11 cellular contexts compared by ENCODE assay signal in genomic region chr12:27970981-27971489, GRCh38. TPM values are rescaled to one million over a fixed set of nuclear protein-coding genes. Genes with fewer than 3 reads are reported as not detected.
DNase-seq lines count a peak whose midpoint lies in the region; ATAC-seq and TF ChIP-seq lines count a peak whose summit lies in the region.
"Had no signal": no experiment of that assay in that cellular context is flagged by ENCODE, and none has a peak within 500 bp of the region (broad histone marks: within the 10 kb centered on the region; RNA-seq: fewer than 3 reads in every experiment).

No MANE protein-coding gene starts in this region.

- peak overlapping the region; percentile 39 for H3K4me3 ChIP-seq in colonic mucosa
- H3K4me3 ChIP-seq in right lobe of liver: no peak overlapping the region
- peak overlapping the region; percentile 83 for H3K4me3 ChIP-seq in thoracic aorta

- H3K27me3 Mint-ChIP-seq in activated CD4-positive, alpha-beta T cell treated with anti-CD3 and anti-CD28 coated beads for 36 hours: peaks cover 78% of the 10 kb centered on the region

- H3K4me3 Mint-ChIP-seq in activated CD4-positive, alpha-beta T cell treated with anti-CD3 and anti-CD28 coated beads for 36 hours: peak overlapping the region; percentile 54

- no peak for TF ChIP-seq POLR2A in right lobe of liver (IDR thresholded peaks at IDR 0.05)

- CTCF ChIA-PET in activated CD4-positive, alpha-beta T cell treated with anti-CD3 and anti-CD28 coated beads for 36 hours (lab: Charles Lee): interaction anchor here (1.0 to 1.1 kb wide), 2 partner anchors 13 to 149 kb away, joined by 3 to 5 read pairs; no protein-coding TSS in a partner anchor

- no peak overlapping the region for H3K9ac ChIP-seq in colonic mucosa (ENCODE audit: low read depth in 2 of 2, low read length in 2 of 2)

- ATAC-seq in activated CD4-positive, alpha-beta T cell treated with anti-CD3 and anti-CD28 coated beads for 36 hours: no peak
- ATAC-seq in right lobe of liver (peak in 3 of 4 donors; percentile 14 to 45 (median 38)), thoracic aorta (ENCODE audit: insufficient number of reproducible peaks, low FRiP score, low read depth) (no peak), GM19455 (IDR thresholded peaks at IDR 0.05; ENCODE audit: unreplicated experiment) (no peak), HG03135 (IDR thresholded peaks at IDR 0.05; ENCODE audit: unreplicated experiment) (no peak)

- H3K27me3 ChIP-seq in colonic mucosa (peaks cover 66% of the 10 kb centered on the region), right lobe of liver (peaks cover 0 to 45% of the 10 kb centered on the region in 2 donors), thoracic aorta (replicated peaks; ENCODE audit: insufficient read depth) (no peaks in the 10 kb centered on the region)

- no peak for DNase-seq in activated CD4-positive, alpha-beta T cell treated with anti-CD3 and anti-CD28 coated beads for 36 hours
- DNase-seq in activated CD4-positive, alpha-beta T cell treated with anti-CD3 and anti-CD28 coated beads, Interleukin-2, amount 50 U/mL, for 1 hour: no peak
- DNase-seq in colonic mucosa (no peak), right lobe of liver (no peak), thoracic aorta (ENCODE audit: low spot score) (no peak), activated gamma-delta T cell (lab: John Stamatoyannopoulos, UW) (no peak)
- DNase-seq: NCI-H1417 treated with DMSO at 0.1 percent for 48 hours had no signal

- WGBS in right lobe of liver (ENCODE audit: insufficient coverage, low coverage, low lambda C conversion rate, missing lambda C conversion rate): 10% methylated on average over 14 of the region's 18 CpGs

- intact Hi-C loops in activated CD4-positive, alpha-beta T cell treated with anti-CD3 and anti-CD28 coated beads for 36 hours (cut with DNase I, micrococcal nuclease): loop anchor here (10.0 kb wide), 2 partner anchors 214 to 904 kb away; no protein-coding TSS in a partner anchor
- intact Hi-C loops in colonic mucosa (cut with DNase I): no loop called here
- intact Hi-C loops in right lobe of liver (cut with DNase I): no loop called here

- H3K9me3 ChIP-seq in colonic mucosa (no peaks in the 10 kb centered on the region), right lobe of liver (no peaks in the 10 kb centered on the region), thoracic aorta (no peaks in the 10 kb centered on the region)
- H3K9me3 ChIP-seq: BE2C had no signal

- H3K27ac Mint-ChIP-seq in activated CD4-positive, alpha-beta T cell treated with anti-CD3 and anti-CD28 coated beads for 36 hours: no peak overlapping the region

- H3K4me1 ChIP-seq in colonic mucosa (peaks cover 8% of the 10 kb centered on the region), right lobe of liver (peaks cover 0 to 40% (median 8%) of the 10 kb centered on the region in 4 donors), thoracic aorta (ENCODE audit: control insufficient read depth in 1 of 2, low read depth in 2 of 2) (peaks cover 12 to 48% of the 10 kb centered on the region in 2 donors)
- H3K4me1 ChIP-seq: BE2C had no signal

- H3K4me1 Mint-ChIP-seq in activated CD4-positive, alpha-beta T cell treated with anti-CD3 and anti-CD28 coated beads for 36 hours: peaks cover 32% of the 10 kb centered on the region

- H3K36me3 Mint-ChIP-seq in activated CD4-positive, alpha-beta T cell treated with anti-CD3 and anti-CD28 coated beads for 36 hours (ENCODE audit: low read depth): no peaks in the 10 kb centered on the region

- POLR2A ChIA-PET in activated CD4-positive, alpha-beta T cell treated with anti-CD3 and anti-CD28 coated beads for 36 hours (lab: Charles Lee): no interaction called here

- H3K27ac ChIP-seq in colonic mucosa (no peak overlapping the region), right lobe of liver (no peak overlapping the region), thoracic aorta (peak overlapping the region; percentile 47 to 57)

- H3K9me3 Mint-ChIP-seq in activated CD4-positive, alpha-beta T cell treated with anti-CD3 and anti-CD28 coated beads for 36 hours (ENCODE audit: low read depth): no peaks in the 10 kb centered on the region

- TF ChIP-seq CTCF in colonic mucosa (IDR thresholded peaks at IDR 0.05): no peak
- TF ChIP-seq CTCF in right lobe of liver (IDR thresholded peaks at IDR 0.05): no peak
- no peak for TF ChIP-seq CTCF in thoracic aorta (IDR thresholded peaks at IDR 0.05)

- no peaks in the 10 kb centered on the region for H3K36me3 ChIP-seq in colonic mucosa
- H3K36me3 ChIP-seq in right lobe of liver: no peaks in the 10 kb centered on the region
- H3K36me3 ChIP-seq in thoracic aorta: no peaks in the 10 kb centered on the region
- H3K36me3 ChIP-seq: BE2C had no signal

RNA-seq across cellular contexts. Expression of gene PTHLH, which starts 1.5 kb away (rescaled TPM):
- total RNA-seq in activated CD4-positive, alpha-beta T cell treated with anti-CD3 and anti-CD28 coated beads for 36 hours: not detected
- total RNA-seq in colonic mucosa: under 1 TPM in 1 of 2 donors, not detected in 1; 0.58 TPM
- not detected for total RNA-seq in right lobe of liver
- total RNA-seq in thoracic aorta: 1 to 10 TPM; 5.6 to 8.1 TPM
- total RNA-seq: mononuclear cell had no signal

Comparison
In these comparisons a context has a peak if more than half of its experiments do, and no peak if none do; other contexts are left out.
1. ATAC-seq: peak in right lobe of liver (3 of 4); none in activated CD4-positive, alpha-beta T cell treated with anti-CD3 and anti-CD28 coated beads for 36 hours (single experiment), thoracic aorta (single experiment), GM19455 (single experiment) and HG03135 (single experiment).
2. H3K27ac ChIP-seq: peak in thoracic aorta (2 of 2); none in colonic mucosa (single experiment) and right lobe of liver (0 of 3).
3. H3K4me3 ChIP-seq: peak in colonic mucosa (single experiment) and thoracic aorta (single experiment); none in right lobe of liver (0 of 3).
4. RNA of gene PTHLH, which starts 1.5 kb away (total RNA-seq): 5.6 to 8.1 TPM in thoracic aorta; 0.58 TPM in colonic mucosa, not detected in right lobe of liver and not detected in activated CD4-positive, alpha-beta T cell treated with anti-CD3 and anti-CD28 coated beads for 36 hours; every median in the first group is over 4 times any median in the second.
5. intact Hi-C loops: an anchor here in activated CD4-positive, alpha-beta T cell treated with anti-CD3 and anti-CD28 coated beads for 36 hours (10.0 kb wide); none called in colonic mucosa and right lobe of liver.